In the genomic region with DNA sequence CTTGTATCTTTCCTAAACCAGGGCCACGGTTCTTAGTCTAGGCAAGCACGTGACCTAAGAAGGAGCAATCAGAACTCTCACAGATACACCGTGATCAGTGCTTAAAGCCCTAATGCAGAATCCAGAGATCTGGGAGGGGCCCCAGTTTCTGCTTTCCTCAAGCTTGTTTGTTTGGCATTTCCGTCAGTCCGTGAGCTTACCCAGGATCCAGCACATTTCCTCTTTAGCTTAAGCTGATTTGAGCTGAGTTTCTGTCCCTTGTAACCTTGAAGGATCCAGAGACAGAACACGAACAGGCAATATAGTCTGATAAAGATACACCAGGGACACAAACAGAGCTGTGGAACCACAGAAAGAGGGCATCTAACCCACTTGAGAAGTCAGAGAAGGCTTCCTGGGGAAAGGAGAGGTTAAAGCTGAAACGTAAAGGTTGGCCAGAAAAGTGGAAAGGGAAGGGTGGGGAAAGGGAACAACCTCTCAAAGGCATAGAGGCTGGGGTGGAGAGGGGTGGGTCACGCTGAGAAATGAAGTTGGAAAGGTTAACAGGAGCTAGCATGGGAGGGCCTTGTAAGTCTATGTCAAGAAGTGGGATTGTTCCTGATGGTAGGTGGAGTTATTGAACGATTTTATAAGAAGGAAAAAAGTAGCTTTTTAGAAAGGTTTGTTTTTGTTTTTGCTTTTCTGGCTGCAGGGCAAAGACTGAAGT, we compare ENCODE assay signal across 1 cellular context.
TF ChIP-seq lines count a peak whose summit lies in the region.

No MANE protein-coding gene starts in this region.

TF ChIP-seq in H1, 55 proteins besides CTCF, POLR2A, EP300 and RAD21:
- TF ChIP-seq KDM4A (IDR thresholded peaks at IDR 0.05; ENCODE audit: low read depth, low read length, severe bottlenecking) (no peak), SIRT6 (IDR thresholded peaks at IDR 0.05; ENCODE audit: low read length) (no peak), RBBP5 (IDR thresholded peaks at IDR 0.05; ENCODE audit: borderline replicate concordance, low read depth, low read length) (no peak), SIX5 (IDR thresholded peaks at IDR 0.05; ENCODE audit: low read depth, low read length) (no peak), CREB1 (IDR thresholded peaks at IDR 0.05) (no peak), NRF1 (IDR thresholded peaks at IDR 0.05; ENCODE audit: low read depth, low read length) (no peak), KDM1A (IDR thresholded peaks at IDR 0.05; ENCODE audit: borderline replicate concordance, low read length) (no peak), HDAC2 (IDR thresholded peaks at IDR 0.05; ENCODE audit: borderline replicate concordance in 1 of 2, low read depth in 2 of 2, low read length in 2 of 2) (no peak), PHF8 (conservative IDR thresholded peaks at IDR 0.05; ENCODE audit: low read depth, low read length) (no peak), BACH1 (IDR thresholded peaks at IDR 0.05; ENCODE audit: low read length) (no peak), FOSL1 (IDR thresholded peaks at IDR 0.05; ENCODE audit: insufficient read depth, low read depth, low read length) (no peak)
